Comparison of ENCODE assay signal across 9 cellular contexts in genomic region chr18:500230-500555, GRCh38. TPM values are rescaled to one million over a fixed set of nuclear protein-coding genes. Genes with fewer than 3 reads are reported as not detected.
A peak's percentile ranks its signal among the peaks of the same experiment; 100 is the strongest.
DNase-seq lines count a peak whose midpoint lies in the region; ATAC-seq and TF ChIP-seq lines count a peak whose summit lies in the region.
"Had no signal": no experiment of that assay in that cellular context is flagged by ENCODE, and none has a peak within 500 bp of the region (broad histone marks: within the 10 kb centered on the region; RNA-seq: fewer than 3 reads in every experiment).

No MANE protein-coding gene starts in this region.

- no peaks in the 10 kb centered on the region for H3K79me2 ChIP-seq in GM23338 (replicated peaks; ENCODE audit: insufficient read depth)

- peak; percentile 66 for DNase-seq in GM23338 (ENCODE audit: low spot score)
- DNase-seq in MCF 10A (ENCODE audit: unreplicated experiment), result no peak
- peak; percentile 34 for DNase-seq in iPS-NIHi11 (ENCODE audit: low spot score)
- DNase-seq in spleen, result no peak
- DNase-seq in NCI-H446 (lab: John Stamatoyannopoulos, UW), result no peak
- no peak for DNase-seq in medulla oblongata (ENCODE audit: extremely low spot score)
- DNase-seq in Kasumi-1 (lab: John Stamatoyannopoulos, UW), result no peak
- DNase-seq: activated T-cell treated with anti-CD3 and anti-CD28 coated beads for 4 hours had no signal

- BruUV-seq in MCF 10A (replicated peaks; lab: Mats Ljungman, UMichigan), result no TSS peak

- H4K20me1 ChIP-seq in GM23338 (replicated peaks; ENCODE audit: insufficient read depth), result no peaks in the 10 kb centered on the region; the same call in 1 of the 2 replicates

- H3K4me3 ChIP-seq in GM23338 (peak overlapping the region; percentile 88), spleen (peak overlapping the region in 7 of 8 donors; percentile 13 to 61 (median 34))

- intact Hi-C loops in MCF 10A (cut with micrococcal nuclease), result no loop called here
- intact Hi-C loops in spleen (cut with DNase I; ENCODE audit: low total_unique reads), result no loop called here

- H3K27me3 Mint-ChIP-seq in GM23338 (ENCODE audit: insufficient read depth, low read depth, poor library complexity) (peaks cover 53% of the 10 kb centered on the region), MCF 10A (ENCODE audit: insufficient read depth, unreplicated experiment) (peaks cover 19% of the 10 kb centered on the region)

- H3K9me2 ChIP-seq in GM23338 (ENCODE audit: insufficient read depth), result no peaks in the 10 kb centered on the region

- CTCF ChIA-PET in MCF 10A (lab: Yijun Ruan, JAX), result no interaction called here

- H3K4me2 ChIP-seq in GM23338, result peak overlapping the region; percentile 98

- H3K4me1 ChIP-seq in GM23338 (ENCODE audit: insufficient read depth) (peaks cover 9% of the 10 kb centered on the region; the same call in 1 of the 2 replicates), spleen (peaks cover 6 to 23% (median 16%) of the 10 kb centered on the region in 6 donors)

- peak overlapping the region; percentile 85 for H3K4me3 Mint-ChIP-seq in GM23338
- peak overlapping the region; percentile 14 for H3K4me3 Mint-ChIP-seq in MCF 10A (ENCODE audit: unreplicated experiment)

- H3K9me3 Mint-ChIP-seq in GM23338, result no peaks in the 10 kb centered on the region
- peaks cover 12% of the 10 kb centered on the region for H3K9me3 Mint-ChIP-seq in MCF 10A (ENCODE audit: unreplicated experiment)

- no peaks in the 10 kb centered on the region for H3K9me3 ChIP-seq in spleen

- POLR2A ChIA-PET in MCF 10A (lab: Yijun Ruan, JAX), result interaction anchor here (0.9 kb wide), 1 partner anchor 9 kb away, joined by 3 read pairs; no protein-coding TSS in a partner anchor

- no peak overlapping the region for H3K27ac Mint-ChIP-seq in GM23338
- H3K27ac Mint-ChIP-seq in MCF 10A (ENCODE audit: low read depth, unreplicated experiment), result no peak overlapping the region

- H3K4me1 Mint-ChIP-seq in GM23338 (peaks cover 15% of the 10 kb centered on the region), MCF 10A (ENCODE audit: insufficient read depth, unreplicated experiment) (no peaks in the 10 kb centered on the region)

- H3K27ac ChIP-seq in GM23338 (ENCODE audit: low read depth) (no peak overlapping the region), spleen (no peak overlapping the region)

- 0 to 3% (median 1%) methylated on average over 3 to 40 of the region's 40 CpGs for WGBS in spleen, 5 donors

- H3K27me3 ChIP-seq in GM23338 (ENCODE audit: insufficient read depth) (peaks cover 58% of the 10 kb centered on the region), spleen (replicated peaks in 1 of 7) (peaks cover 0 to 71% (median 35%) of the 10 kb centered on the region in 7 donors)

- TF ChIP-seq CTCF in GM23338 (conservative IDR thresholded peaks at IDR 0.05; ENCODE audit: low read depth in 2 of 2) (0 out of 4 replicates have a peak, but pooled peaks of 1 of the 2 experiments have one; percentile 4), MCF 10A (IDR thresholded peaks at IDR 0.05; ENCODE audit: unreplicated experiment) (no peak), spleen (IDR thresholded peaks at IDR 0.05 in 8 of 11, conservative IDR thresholded peaks at IDR 0.05 in 3 of 11) (no peak)

- H2AFZ ChIP-seq in GM23338, result peak overlapping the region; percentile 99

- H3K36me3 Mint-ChIP-seq in GM23338 (ENCODE audit: low read depth) (no peaks in the 10 kb centered on the region), MCF 10A (ENCODE audit: insufficient read depth, unreplicated experiment) (no peaks in the 10 kb centered on the region)

- 0 out of 2 replicates have a peak, but pooled peaks cover 5% of the 10 kb centered on the region for H3F3A ChIP-seq in GM23338 (replicated peaks; ENCODE audit: low read depth)

- ATAC-seq in GM23338, result peak; percentile 50
- no peak for ATAC-seq in activated CD4-positive, CD25-positive, alpha-beta regulatory T cell treated with anti-CD3 and anti-CD28 coated beads, Interleukin-2, amount 50 U/mL, for 24 hours

- no peaks in the 10 kb centered on the region for H3K36me3 ChIP-seq in GM23338 (ENCODE audit: insufficient read depth)
- no peaks in the 10 kb centered on the region for H3K36me3 ChIP-seq in spleen

- TF ChIP-seq POLR2A in spleen (IDR thresholded peaks at IDR 0.05), result no peak

TF ChIP-seq in GM23338, 12 proteins besides CTCF, POLR2A, EP300 and RAD21 (continues in another document):
- TF ChIP-seq NANOG (IDR thresholded peaks at IDR 0.05; ENCODE audit: borderline replicate concordance), result no peak
- TF ChIP-seq REST (IDR thresholded peaks at IDR 0.05; ENCODE audit: unreplicated experiment), result no peak
- TF ChIP-seq ZNF331 (CRISPR knock-in tag; IDR thresholded peaks at IDR 0.05; ENCODE audit: low read depth), result no peak
- TF ChIP-seq STAT1 (IDR thresholded peaks at IDR 0.05; ENCODE audit: unreplicated experiment), result no peak
- TF ChIP-seq ETS1 (IDR thresholded peaks at IDR 0.05), result no peak
- TF ChIP-seq EZH2 (IDR thresholded peaks at IDR 0.05; ENCODE audit: low read depth, unreplicated experiment), result no peak
- no peak for TF ChIP-seq JUNB (IDR thresholded peaks at IDR 0.05; ENCODE audit: unreplicated experiment)
- no peak for TF ChIP-seq POLR2AphosphoS5 (IDR thresholded peaks at IDR 0.05; ENCODE audit: low read depth)
- no peak for TF ChIP-seq EZH2phosphoT487 (IDR thresholded peaks at IDR 0.05; ENCODE audit: unreplicated experiment)
- TF ChIP-seq CREB1 (CRISPR knock-in tag; IDR thresholded peaks at IDR 0.05; ENCODE audit: low read depth), result no peak

RNA-seq across cellular contexts. Expression of gene COLEC12, which starts 0.3 kb away (rescaled TPM):
- total RNA-seq in GM23338 (2014; rRNA removed; shearing (Covaris generic)), result 3.2 and 4.0 TPM in 2 replicates
- 1.1 and 2.0 TPM in 2 replicates for polyA plus RNA-seq in GM23338 (2016; fragmentation: Nextera tagmentation; extraction: Ambion mirVana)
- total RNA-seq in MCF 10A (2022), result 0.05 TPM in 1 of 2 replicates, not detected in the other
- total RNA-seq in spleen, result 1 to 10 TPM in 5 of 7 donors, under 1 TPM in 2; 0.37 to 4.5 (median 1.7) TPM
- polyA plus RNA-seq in spleen, result under 1 TPM; 0.13 to 0.53 (median 0.20) TPM

Comparison
In these comparisons a context has a peak if more than half of its experiments do, and no peak if none do; other contexts are left out.
1. DNase-seq: peak in GM23338 (single experiment) and iPS-NIHi11 (single experiment); none in MCF 10A (single experiment), spleen (single experiment), NCI-H446 (0 of 2), medulla oblongata (single experiment) and Kasumi-1 (0 of 2).